ENCODE assay signal across 21 cellular contexts in the genomic region with DNA sequence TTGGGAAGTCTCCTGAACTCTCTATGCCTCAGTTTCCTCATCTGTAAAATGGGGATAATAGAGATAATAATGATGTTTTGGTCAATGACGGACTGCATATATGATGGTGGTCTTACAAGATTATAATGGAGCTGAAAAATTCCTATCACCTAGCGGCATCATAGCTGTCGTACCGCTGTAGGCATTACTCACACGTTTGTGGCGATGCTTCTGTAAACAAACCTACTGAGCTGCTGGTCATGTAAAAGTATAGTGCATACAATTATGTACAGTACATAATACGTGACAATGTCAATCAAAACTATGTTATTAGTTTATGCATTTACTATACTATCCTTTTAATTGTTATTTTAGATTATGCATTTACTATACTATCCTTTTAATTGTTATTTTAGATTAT.
"Had no signal": no experiment of that assay in that cellular context is flagged by ENCODE, and none has a peak within 500 bp of the region (broad histone marks: within the 10 kb centered on the region; RNA-seq: fewer than 3 reads in every experiment).

No MANE protein-coding gene starts in this region.

- H3K9me3 ChIP-seq: heart left ventricle, mucosa of descending colon, neutrophil, sigmoid colon, thoracic aorta, upper lobe of right lung had no signal

- H3K27me3 ChIP-seq: heart left ventricle, sigmoid colon, upper lobe of right lung had no signal

- FAIRE-seq: endometrium, islet of Langerhans had no signal

- H3K4me1 ChIP-seq: upper lobe of right lung had no signal

- DNase-seq: cortex of kidney; effector memory CD4-positive, alpha-beta T cell; heart left ventricle; hippocampal formation; kidney glomerular epithelial cell; mammary epithelial cell; mucosa of descending colon; naive thymus-derived CD8-positive, alpha-beta T cell; posterior cingulate gyrus; sigmoid colon; stimulated activated CD4-positive, alpha-beta T cell treated with anti-CD3 and anti-CD28 coated beads, Interleukin-2, amount 100 ng/mL, for 24 hours; stimulated activated CD4-positive, alpha-beta T cell treated with anti-CD3 and anti-CD28 coated beads, Interleukin-4, amount 100 ng/mL, for 4 hours; stimulated activated naive B cell treated with anti-CD40 and anti-IgM and Interleukin-4, amounts not matched to agents 10 μg/mL and 1 μg/mL and 100 μg/mL, for 72 hours; stimulated activated naive CD8-positive, alpha-beta T cell treated with anti-CD3 and anti-CD28 coated beads, Interleukin-15, amount 100 ng/mL, for 72 hours; upper lobe of right lung had no signal

- H3K36me3 ChIP-seq: heart left ventricle, neutrophil, sigmoid colon, thoracic aorta, upper lobe of right lung had no signal

- H3K4me3 ChIP-seq: heart left ventricle, mucosa of descending colon, sigmoid colon, skin epidermis, thoracic aorta, upper lobe of right lung had no signal

- H3K27ac ChIP-seq: heart left ventricle, neutrophil, sigmoid colon, skin epidermis, thoracic aorta, upper lobe of right lung had no signal

- ATAC-seq: esophagus mucosa; naive thymus-derived CD8-positive, alpha-beta T cell; stimulated activated naive B cell treated with anti-CD40 and anti-IgM and Interleukin-4, amounts not matched to agents 10 μg/mL and 1 μg/mL and 100 μg/mL, for 72 hours had no signal
